Comparison of ENCODE assay signal across 19 cellular contexts in genomic region chr10:71262027-71262426, GRCh38. TPM values are rescaled to one million over a fixed set of nuclear protein-coding genes. Genes with fewer than 3 reads are reported as not detected.
DNase-seq lines count a peak whose midpoint lies in the region; ATAC-seq, FAIRE-seq and TF ChIP-seq lines count a peak whose summit lies in the region.
"Had no signal": no experiment of that assay in that cellular context is flagged by ENCODE, and none has a peak within 500 bp of the region (broad histone marks: within the 10 kb centered on the region; RNA-seq: fewer than 3 reads in every experiment).

No MANE protein-coding gene starts in this region.

- no peaks in the 10 kb centered on the region for H3K4me1 Mint-ChIP-seq in activated T-helper 17 cell treated with anti-CD3 and anti-CD28 coated beads, Interleukin-2, amount 50 U/mL, for 72 hours
- H3K4me1 Mint-ChIP-seq: naive thymus-derived CD8-positive, alpha-beta T cell had no signal

- POLR2A ChIA-PET in RWPE1 (lab: Yijun Ruan, JAX; ENCODE audit: low non-redundant PET), result no interaction called here

- no peaks in the 10 kb centered on the region for H3K9me3 Mint-ChIP-seq in activated T-helper 17 cell treated with anti-CD3 and anti-CD28 coated beads, Interleukin-2, amount 50 U/mL, for 72 hours
- H3K9me3 Mint-ChIP-seq: activated T-helper 2 cell treated with anti-CD3 and anti-CD28 coated beads, Interferon-gamma antibody, Interleukin-2, Interleukin-4, amounts not matched to agents 10 μg/mL and 5 μg/mL and 100 μg/mL, durations not matched to agents 14 hours and 24 hours and 36 hours; naive thymus-derived CD8-positive, alpha-beta T cell had no signal

- H3K27ac Mint-ChIP-seq in activated T-helper 17 cell treated with anti-CD3 and anti-CD28 coated beads, Interleukin-2, amount 50 U/mL, for 72 hours, result no peak overlapping the region
- H3K27ac Mint-ChIP-seq: activated T-helper 2 cell treated with anti-CD3 and anti-CD28 coated beads, Interferon-gamma antibody, Interleukin-2, Interleukin-4, amounts not matched to agents 10 μg/mL and 5 μg/mL and 100 μg/mL, durations not matched to agents 14 hours and 24 hours and 36 hours; naive thymus-derived CD8-positive, alpha-beta T cell had no signal

- H3K27ac ChIP-seq in RWPE1, result peak overlapping the region; percentile 99
- H3K27ac ChIP-seq: SJSA1, thoracic aorta had no signal

- no peak for ATAC-seq in SK-N-SH treated with all-trans-retinoic acid at 6 μM for 48 hours
- ATAC-seq in activated T-helper 17 cell treated with anti-CD3 and anti-CD28 coated beads, Interleukin-2, amount 50 U/mL, for 72 hours (replicated peaks), result no peak
- ATAC-seq: left lobe of liver; naive thymus-derived CD8-positive, alpha-beta T cell had no signal

- no peaks in the 10 kb centered on the region for H3K27me3 Mint-ChIP-seq in activated T-helper 17 cell treated with anti-CD3 and anti-CD28 coated beads, Interleukin-2, amount 50 U/mL, for 72 hours

- no peak for FAIRE-seq in H54 (lab: Jason Lieb, UNC)
- FAIRE-seq: endometrium had no signal

- peak; percentile 8 for DNase-seq in NCI-H2171 treated with DMSO at 0.1 percent for 48 hours (lab: John Stamatoyannopoulos, UW)
- DNase-seq in NCI-H2171 (lab: John Stamatoyannopoulos, UW), result no peak
- no peak for DNase-seq in RWPE1 (ENCODE audit: low spot score)
- DNase-seq in islet precursor cell, result peak; percentile 93
- DNase-seq in SIG-M5 treated with dmso at 0.1 percent for 504 hours (lab: John Stamatoyannopoulos, UW; ENCODE audit: unreplicated experiment), result no peak
- DNase-seq in H54 (ENCODE audit: insufficient read length, low spot score), result no peak
- DNase-seq: amniotic stem cell; IMR-90; naive thymus-derived CD8-positive, alpha-beta T cell; NCI-H510A; spleen had no signal

- TF ChIP-seq CTCF in RWPE1 (conservative IDR thresholded peaks at IDR 0.05; ENCODE audit: low read depth), result no peak

- H3K4me3 Mint-ChIP-seq in activated T-helper 17 cell treated with anti-CD3 and anti-CD28 coated beads, Interleukin-2, amount 50 U/mL, for 72 hours, result no peak overlapping the region
- H3K4me3 Mint-ChIP-seq: naive thymus-derived CD8-positive, alpha-beta T cell had no signal

- no peak for TF ChIP-seq POLR2A in H54 (IDR thresholded peaks at IDR 0.05; ENCODE audit: low read depth, low read length)

- no peaks in the 10 kb centered on the region for H3K36me3 Mint-ChIP-seq in activated T-helper 17 cell treated with anti-CD3 and anti-CD28 coated beads, Interleukin-2, amount 50 U/mL, for 72 hours (ENCODE audit: low read depth)
- H3K36me3 Mint-ChIP-seq: naive thymus-derived CD8-positive, alpha-beta T cell had no signal

- CTCF ChIA-PET in RWPE1 (lab: Yijun Ruan, JAX), result no interaction called here

TF ChIP-seq in SK-N-SH treated with all-trans-retinoic acid at 6 μM for 48 hours, 23 proteins besides CTCF, POLR2A, EP300 and RAD21 (continues in another document):
- TF ChIP-seq ZNF70 (CRISPR knock-in tag; IDR thresholded peaks at IDR 0.05), result no peak
- TF ChIP-seq ZC3H10 (CRISPR knock-in tag; IDR thresholded peaks at IDR 0.05), result no peak
- TF ChIP-seq OSR1 (CRISPR knock-in tag; IDR thresholded peaks at IDR 0.05), result no peak
- TF ChIP-seq PATZ1 (CRISPR knock-in tag; IDR thresholded peaks at IDR 0.05; ENCODE audit: borderline replicate concordance), result no peak
- TF ChIP-seq TOX (CRISPR knock-in tag; IDR thresholded peaks at IDR 0.05; ENCODE audit: borderline replicate concordance), result no peak
- TF ChIP-seq ZFP3 (CRISPR knock-in tag; IDR thresholded peaks at IDR 0.05), result no peak
- TF ChIP-seq ESRRG (CRISPR knock-in tag; IDR thresholded peaks at IDR 0.05), result no peak
- no peak for TF ChIP-seq CREB5 (CRISPR knock-in tag; IDR thresholded peaks at IDR 0.05; ENCODE audit: low read depth)
- TF ChIP-seq BACH2 (CRISPR knock-in tag; IDR thresholded peaks at IDR 0.05; ENCODE audit: borderline replicate concordance), result no peak
- TF ChIP-seq PPARA (CRISPR knock-in tag; IDR thresholded peaks at IDR 0.05; ENCODE audit: borderline replicate concordance), result no peak
- no peak for TF ChIP-seq CSDC2 (CRISPR knock-in tag; IDR thresholded peaks at IDR 0.05)
- TF ChIP-seq TSHZ2 (CRISPR knock-in tag; IDR thresholded peaks at IDR 0.05), result no peak
- no peak for TF ChIP-seq ZNF565 (CRISPR knock-in tag; conservative IDR thresholded peaks at IDR 0.05; ENCODE audit: low read depth)
- TF ChIP-seq SNAI2 (CRISPR knock-in tag; IDR thresholded peaks at IDR 0.05), result no peak
- no peak for TF ChIP-seq POU6F1 (CRISPR knock-in tag; IDR thresholded peaks at IDR 0.05; ENCODE audit: borderline replicate concordance, low read depth)
- no peak for TF ChIP-seq ARNTL (CRISPR knock-in tag; IDR thresholded peaks at IDR 0.05; ENCODE audit: borderline replicate concordance, low read depth)

RNA-seq across cellular contexts. Expression of gene UNC5B, which starts 49.7 kb away (rescaled TPM):
- under 1 TPM in 1 of 2 donors, not detected in 1; 0.04 TPM for total RNA-seq in activated T-helper 17 cell treated with anti-CD3 and anti-CD28 coated beads, Interleukin-2, amount 50 U/mL, for 72 hours
- total RNA-seq: activated T-helper 2 cell treated with anti-CD3 and anti-CD28 coated beads, Interferon-gamma antibody, Interleukin-2, Interleukin-4, amounts not matched to agents 10 μg/mL and 5 μg/mL and 100 μg/mL, durations not matched to agents 14 hours and 24 hours and 36 hours; naive thymus-derived CD8-positive, alpha-beta T cell; OCI-LY7 had no signal

RNA-seq across cellular contexts. Expression of gene SLC29A3, which starts 57.0 kb away (rescaled TPM):
- 1 to 10 TPM; 2.7 to 3.4 TPM for total RNA-seq in activated T-helper 17 cell treated with anti-CD3 and anti-CD28 coated beads, Interleukin-2, amount 50 U/mL, for 72 hours

Comparison
In these comparisons a context has a peak if more than half of its experiments do, and no peak if none do; other contexts are left out.
1. DNase-seq: peak in NCI-H2171 treated with DMSO at 0.1 percent for 48 hours (single experiment) and islet precursor cell (single experiment); none in NCI-H2171 (single experiment), RWPE1 (single experiment), SIG-M5 treated with dmso at 0.1 percent for 504 hours (single experiment) and H54 (single experiment).